ENCODE assay signal across 1 cellular context in genomic region chr5:36241636-36242533, GRCh38.
TF ChIP-seq lines count a peak whose summit lies in the region.

A gene with protein sequence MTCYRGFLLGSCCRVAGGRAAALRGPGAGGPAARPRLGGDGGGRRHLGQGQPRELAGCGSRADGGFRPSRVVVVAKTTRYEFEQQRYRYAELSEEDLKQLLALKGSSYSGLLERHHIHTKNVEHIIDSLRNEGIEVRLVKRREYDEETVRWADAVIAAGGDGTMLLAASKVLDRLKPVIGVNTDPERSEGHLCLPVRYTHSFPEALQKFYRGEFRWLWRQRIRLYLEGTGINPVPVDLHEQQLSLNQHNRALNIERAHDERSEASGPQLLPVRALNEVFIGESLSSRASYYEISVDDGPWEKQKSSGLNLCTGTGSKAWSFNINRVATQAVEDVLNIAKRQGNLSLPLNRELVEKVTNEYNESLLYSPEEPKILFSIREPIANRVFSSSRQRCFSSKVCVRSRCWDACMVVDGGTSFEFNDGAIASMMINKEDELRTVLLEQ (minus strand): TSS chr5:36241925. CDS start chr5:36241798, 127 bp downstream.

TF ChIP-seq in liver, 16 proteins besides CTCF, POLR2A, EP300 and RAD21 (continued from another document):
- TF ChIP-seq, protein P1, sequence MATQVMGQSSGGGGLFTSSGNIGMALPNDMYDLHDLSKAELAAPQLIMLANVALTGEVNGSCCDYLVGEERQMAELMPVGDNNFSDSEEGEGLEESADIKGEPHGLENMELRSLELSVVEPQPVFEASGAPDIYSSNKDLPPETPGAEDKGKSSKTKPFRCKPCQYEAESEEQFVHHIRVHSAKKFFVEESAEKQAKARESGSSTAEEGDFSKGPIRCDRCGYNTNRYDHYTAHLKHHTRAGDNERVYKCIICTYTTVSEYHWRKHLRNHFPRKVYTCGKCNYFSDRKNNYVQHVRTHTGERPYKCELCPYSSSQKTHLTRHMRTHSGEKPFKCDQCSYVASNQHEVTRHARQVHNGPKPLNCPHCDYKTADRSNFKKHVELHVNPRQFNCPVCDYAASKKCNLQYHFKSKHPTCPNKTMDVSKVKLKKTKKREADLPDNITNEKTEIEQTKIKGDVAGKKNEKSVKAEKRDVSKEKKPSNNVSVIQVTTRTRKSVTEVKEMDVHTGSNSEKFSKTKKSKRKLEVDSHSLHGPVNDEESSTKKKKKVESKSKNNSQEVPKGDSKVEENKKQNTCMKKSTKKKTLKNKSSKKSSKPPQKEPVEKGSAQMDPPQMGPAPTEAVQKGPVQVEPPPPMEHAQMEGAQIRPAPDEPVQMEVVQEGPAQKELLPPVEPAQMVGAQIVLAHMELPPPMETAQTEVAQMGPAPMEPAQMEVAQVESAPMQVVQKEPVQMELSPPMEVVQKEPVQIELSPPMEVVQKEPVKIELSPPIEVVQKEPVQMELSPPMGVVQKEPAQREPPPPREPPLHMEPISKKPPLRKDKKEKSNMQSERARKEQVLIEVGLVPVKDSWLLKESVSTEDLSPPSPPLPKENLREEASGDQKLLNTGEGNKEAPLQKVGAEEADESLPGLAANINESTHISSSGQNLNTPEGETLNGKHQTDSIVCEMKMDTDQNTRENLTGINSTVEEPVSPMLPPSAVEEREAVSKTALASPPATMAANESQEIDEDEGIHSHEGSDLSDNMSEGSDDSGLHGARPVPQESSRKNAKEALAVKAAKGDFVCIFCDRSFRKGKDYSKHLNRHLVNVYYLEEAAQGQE (IDR thresholded peaks at IDR 0.05): peak; percentile 43
- TF ChIP-seq, protein P2, sequence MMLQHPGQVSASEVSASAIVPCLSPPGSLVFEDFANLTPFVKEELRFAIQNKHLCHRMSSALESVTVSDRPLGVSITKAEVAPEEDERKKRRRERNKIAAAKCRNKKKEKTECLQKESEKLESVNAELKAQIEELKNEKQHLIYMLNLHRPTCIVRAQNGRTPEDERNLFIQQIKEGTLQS (IDR thresholded peaks at IDR 0.05): no peak
- peak; percentile 54 for TF ChIP-seq NR2F2 (IDR thresholded peaks at IDR 0.05)
- peak; percentile 74 to 83 for TF ChIP-seq EGR1 (IDR thresholded peaks at IDR 0.05; ENCODE audit: low read depth in 2 of 2)
- TF ChIP-seq SP1 (IDR thresholded peaks at IDR 0.05): peak; percentile 85
TF ChIP-seq in liver: peak in this region for 11.
